23 cellular contexts compared by ENCODE assay signal in the genomic region with DNA sequence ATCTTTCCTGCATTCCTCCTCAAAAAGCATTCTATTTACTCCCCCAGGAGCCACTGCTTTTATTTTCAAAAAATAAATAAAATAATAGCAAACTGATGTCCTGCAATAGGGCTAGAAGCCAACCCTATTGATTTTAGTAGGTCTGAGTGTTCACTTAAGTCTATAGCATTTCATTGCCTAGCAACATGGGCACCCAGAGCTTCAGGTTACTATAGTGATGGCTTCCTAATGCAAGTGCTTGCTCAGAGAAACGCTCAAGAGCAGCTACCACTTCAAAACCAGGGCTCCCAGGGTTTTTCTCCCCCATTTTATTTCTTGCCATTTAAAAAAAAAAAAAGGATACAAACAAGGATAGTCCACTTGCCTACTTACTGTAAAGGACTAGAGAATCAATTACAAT.
DNase-seq lines count a peak whose midpoint lies in the region; TF ChIP-seq lines count a peak whose summit lies in the region.
"Had no signal": no experiment of that assay in that cellular context is flagged by ENCODE, and none has a peak within 500 bp of the region (broad histone marks: within the 10 kb centered on the region; RNA-seq: fewer than 3 reads in every experiment).

No MANE protein-coding gene starts in this region.

- peak overlapping the region; percentile 43 for H3K27ac Mint-ChIP-seq in neural progenitor cell
- H3K27ac Mint-ChIP-seq: activated naive CD4-positive, alpha-beta T cell treated with anti-CD3 and anti-CD28 coated beads, Interleukin-2, amount 50 U/mL, for 72 hours; activated T-helper 1 cell treated with anti-CD3 and anti-CD28 coated beads, Interleukin-12 subunit alpha, Interleukin-12 subunit beta, Interleukin-2, Interleukin-4 antibody, amounts not matched to agents 30 ng/mL and 10 ng/mL and 1 ng/mL, durations not matched to agents 14 hours and 24 hours and 36 hours had no signal

- no peaks in the 10 kb centered on the region for H3K9me3 Mint-ChIP-seq in neural progenitor cell
- H3K9me3 Mint-ChIP-seq: activated naive CD4-positive, alpha-beta T cell treated with anti-CD3 and anti-CD28 coated beads, Interleukin-2, amount 50 U/mL, for 72 hours; activated T-helper 1 cell treated with anti-CD3 and anti-CD28 coated beads, Interleukin-12 subunit alpha, Interleukin-12 subunit beta, Interleukin-2, Interleukin-4 antibody, amounts not matched to agents 30 ng/mL and 10 ng/mL and 1 ng/mL, durations not matched to agents 14 hours and 24 hours and 36 hours; naive thymus-derived CD8-positive, alpha-beta T cell had no signal

- peaks cover 53% of the 10 kb centered on the region for H3K4me1 Mint-ChIP-seq in neural progenitor cell
- H3K4me1 Mint-ChIP-seq: naive thymus-derived CD8-positive, alpha-beta T cell had no signal

- BruUV-seq in OCI-LY7 (replicated peaks; lab: Mats Ljungman, UMichigan) = no TSS peak

- H3K9ac ChIP-seq in neural progenitor cell = no peak overlapping the region
- H3K9ac ChIP-seq: GM23248 had no signal

- POLR2A ChIA-PET in OCI-LY7 (lab: Charles Lee) = interaction anchor here (0.7 to 0.8 kb wide), 3 partner anchors 8 to 12 kb away, joined by 3 to 4 read pairs (median 3); no protein-coding TSS in a partner anchor

- no peak overlapping the region for H2AFZ ChIP-seq in neural progenitor cell (replicated peaks)
- H2AFZ ChIP-seq in OCI-LY7 (ENCODE audit: low read length) = no peak overlapping the region
- H2AFZ ChIP-seq: GM23248 had no signal

- H3K36me3 ChIP-seq in neural progenitor cell (peaks cover 5% of the 10 kb centered on the region), OCI-LY7 (ENCODE audit: insufficient read depth, low read length) (no peaks in the 10 kb centered on the region)

- no peaks in the 10 kb centered on the region for H3K27me3 ChIP-seq in neural progenitor cell
- H3K27me3 ChIP-seq: gastrocnemius medialis, right lobe of liver, vagina had no signal

- H3K27ac ChIP-seq in neural progenitor cell (no peak overlapping the region), OCI-LY7 (ENCODE audit: low read depth, low read length, poor library complexity, severe bottlenecking) (no peak overlapping the region)
- H3K27ac ChIP-seq: gastrocnemius medialis, GM23248, right lobe of liver, vagina had no signal

- H3K4me1 ChIP-seq in neural progenitor cell (peaks cover 6% of the 10 kb centered on the region), OCI-LY7 (ENCODE audit: insufficient read depth, low read length, poor library complexity, severe bottlenecking) (no peaks in the 10 kb centered on the region)
- H3K4me1 ChIP-seq: Caco-2, gastrocnemius medialis, right lobe of liver, vagina had no signal

- H3K79me2 ChIP-seq in neural progenitor cell (ENCODE audit: low read depth) (no peaks in the 10 kb centered on the region), OCI-LY7 (ENCODE audit: insufficient read depth, low read depth, low read length) (no peaks in the 10 kb centered on the region)

- H3K27me3 Mint-ChIP-seq in neural progenitor cell (ENCODE audit: insufficient read depth, low read depth) = peaks cover 2% of the 10 kb centered on the region
- H3K27me3 Mint-ChIP-seq: naive thymus-derived CD8-positive, alpha-beta T cell had no signal

- H3K9me2 ChIP-seq in OCI-LY7 (ENCODE audit: insufficient read depth, low read length) = no peaks in the 10 kb centered on the region

- no peaks in the 10 kb centered on the region for H3F3A ChIP-seq in neural progenitor cell (ENCODE audit: low read depth)

- H4K20me1 ChIP-seq in neural progenitor cell (ENCODE audit: low read depth) (no peaks in the 10 kb centered on the region), OCI-LY7 (ENCODE audit: insufficient read depth, low read length) (no peaks in the 10 kb centered on the region)

- TF ChIP-seq CTCF in neural progenitor cell (IDR thresholded peaks at IDR 0.05) (no peak), OCI-LY7 (conservative IDR thresholded peaks at IDR 0.05; ENCODE audit: low read length) (no peak)

- no peak overlapping the region for H3K4me2 ChIP-seq in neural progenitor cell
- no peak overlapping the region for H3K4me2 ChIP-seq in OCI-LY7 (ENCODE audit: low read length)

- peak; percentile 1 for DNase-seq in NCI-H2196 (lab: John Stamatoyannopoulos, UW; ENCODE audit: unreplicated experiment)
- no peak for DNase-seq in NCI-H2196 treated with DMSO at 0.1 percent for 48 hours (lab: John Stamatoyannopoulos, UW; ENCODE audit: unreplicated experiment)
- DNase-seq in NCI-H187 treated with DMSO at 0.1 percent for 48 hours (lab: John Stamatoyannopoulos, UW) = peak; percentile 72
- peak; percentile 95 for DNase-seq in NCI-H748 (lab: John Stamatoyannopoulos, UW; ENCODE audit: unreplicated experiment)
- DNase-seq in neural progenitor cell (ENCODE audit: low spot score) = peak; percentile 45
- DNase-seq in activated CD8-positive, alpha-beta memory T cell treated with anti-CD3 and anti-CD28 coated beads, Interleukin-2, amount 50 U/mL, for 4 hours = no peak
- no peak for DNase-seq in activated effector memory CD4-positive, alpha-beta T cell treated with Interleukin-2 at 50 U/mL for 16 hours
- no peak for DNase-seq in OCI-LY7 (ENCODE audit: low spot score)
- DNase-seq: 8988T; activated CD4-positive, CD25-positive, alpha-beta regulatory T cell treated with anti-CD3 and anti-CD28 coated beads, Interleukin-2, amount 50 U/mL, for 72 hours; Caco-2; cerebellar nuclear complex; effector CD4-positive, alpha-beta T cell; gastrocnemius medialis; GM23248; MM.1S; naive thymus-derived CD8-positive, alpha-beta T cell; NCI-H446 treated with DMSO at 0.1 percent for 48 hours; right lobe of liver; stimulated activated CD8-positive, alpha-beta memory T cell treated with anti-CD3 and anti-CD28 coated beads, Interleukin-4, amount 100 ng/mL, for 48 hours had no signal

- no peak overlapping the region for H3K4me3 Mint-ChIP-seq in neural progenitor cell
- H3K4me3 Mint-ChIP-seq: activated T-helper 1 cell treated with anti-CD3 and anti-CD28 coated beads, Interleukin-12 subunit alpha, Interleukin-12 subunit beta, Interleukin-2, Interleukin-4 antibody, amounts not matched to agents 30 ng/mL and 10 ng/mL and 1 ng/mL, durations not matched to agents 14 hours and 24 hours and 36 hours; naive thymus-derived CD8-positive, alpha-beta T cell had no signal

- no peak overlapping the region for H3K4me3 ChIP-seq in neural progenitor cell
- H3K4me3 ChIP-seq in OCI-LY7 (ENCODE audit: low read depth, low read length, poor library complexity, severe bottlenecking) = no peak overlapping the region
- H3K4me3 ChIP-seq: gastrocnemius medialis, GM23248, right lobe of liver, vagina had no signal

- H3K9me3 ChIP-seq in neural progenitor cell (ENCODE audit: low read depth) = no peaks in the 10 kb centered on the region
- no peaks in the 10 kb centered on the region for H3K9me3 ChIP-seq in OCI-LY7 (ENCODE audit: low read length)
- H3K9me3 ChIP-seq: Caco-2, gastrocnemius medialis, right lobe of liver, vagina had no signal

- intact Hi-C loops in OCI-LY7 (cut with micrococcal nuclease; ENCODE audit: unreplicated experiment) = no loop called here

- CTCF ChIA-PET in OCI-LY7 (lab: Charles Lee; ENCODE audit: unreplicated experiment) = no interaction called here

- peaks cover 13% of the 10 kb centered on the region for H3K36me3 Mint-ChIP-seq in neural progenitor cell

Comparison
In these comparisons a context has a peak if more than half of its experiments do, and no peak if none do; other contexts are left out.
1. DNase-seq: peak in NCI-H2196 (single experiment), NCI-H187 treated with DMSO at 0.1 percent for 48 hours (single experiment), NCI-H748 (single experiment) and neural progenitor cell (single experiment); none in NCI-H2196 treated with DMSO at 0.1 percent for 48 hours (single experiment), activated CD8-positive, alpha-beta memory T cell treated with anti-CD3 and anti-CD28 coated beads, Interleukin-2, amount 50 U/mL, for 4 hours (single experiment), activated effector memory CD4-positive, alpha-beta T cell treated with Interleukin-2 at 50 U/mL for 16 hours (single experiment) and OCI-LY7 (single experiment).